ENCODE assay signal across 12 cellular contexts in genomic region chr9:94899464-94900221, GRCh38.
A peak's percentile ranks its signal among the peaks of the same experiment; 100 is the strongest.
DNase-seq lines count a peak whose midpoint lies in the region; ATAC-seq and TF ChIP-seq lines count a peak whose summit lies in the region.
"Had no signal": no experiment of that assay in that cellular context is flagged by ENCODE, and none has a peak within 500 bp of the region (broad histone marks: within the 10 kb centered on the region; RNA-seq: fewer than 3 reads in every experiment).

No MANE protein-coding gene starts in this region.

- H3K79me2 ChIP-seq in parathyroid adenoma, result no peaks in the 10 kb centered on the region

- peak overlapping the region; percentile 36 for H3K27ac Mint-ChIP-seq in activated CD4-positive, alpha-beta T cell treated with anti-CD3 and anti-CD28 coated beads, Interleukin-2, amount 10 ng/mL, durations not matched to agents 24 days and 14 days
- no peak overlapping the region for H3K27ac Mint-ChIP-seq in WTC11

- H3K9me3 ChIP-seq in esophagus muscularis mucosa, result no peaks in the 10 kb centered on the region
- H3K9me3 ChIP-seq in parathyroid adenoma (ENCODE audit: control insufficient read depth, low read length), result no peaks in the 10 kb centered on the region
- no peaks in the 10 kb centered on the region for H3K9me3 ChIP-seq in upper lobe of right lung

- POLR2A ChIA-PET in WTC11 (lab: Charles Lee), result interaction anchor here (0.7 kb wide), 1 partner anchor 1520 kb away, joined by 3 read pairs; no protein-coding TSS in a partner anchor

- H3K27me3 ChIP-seq in esophagus muscularis mucosa (no peaks in the 10 kb centered on the region), parathyroid adenoma (ENCODE audit: control insufficient read depth, insufficient read depth, low read length) (no peaks in the 10 kb centered on the region), upper lobe of right lung (no peaks in the 10 kb centered on the region)

- 95% methylated on average over 8 of the region's 8 CpGs for WGBS in esophagus muscularis mucosa

- H3K4me1 ChIP-seq in esophagus muscularis mucosa (peaks cover 20 to 46% (median 28%) of the 10 kb centered on the region in 4 donors), parathyroid adenoma (peaks cover 2% of the 10 kb centered on the region), upper lobe of right lung (peaks cover 22% of the 10 kb centered on the region)

- TF ChIP-seq POLR2A in esophagus muscularis mucosa (IDR thresholded peaks at IDR 0.05; ENCODE audit: low read depth), result no peak

- H3K27ac ChIP-seq in esophagus muscularis mucosa (replicated peaks in 1 of 4) (peak overlapping the region; percentile 77 to 88 (median 81)), parathyroid adenoma (peak overlapping the region; percentile 57), upper lobe of right lung (peak overlapping the region; percentile 61)

- H3K9me3 Mint-ChIP-seq in activated CD4-positive, alpha-beta T cell treated with anti-CD3 and anti-CD28 coated beads, Interleukin-2, amount 10 ng/mL, durations not matched to agents 24 days and 14 days, result no peaks in the 10 kb centered on the region
- H3K9me3 Mint-ChIP-seq in WTC11, result no peaks in the 10 kb centered on the region
- H3K9me3 Mint-ChIP-seq: activated CD4-positive, alpha-beta T cell treated with anti-CD3 and anti-CD28 coated beads, Interleukin-2, amount 10 ng/mL, durations not matched to agents 7 days and 5 days had no signal

- intact Hi-C loops in activated CD4-positive, alpha-beta T cell treated with anti-CD3 and anti-CD28 coated beads, Interleukin-2, amount 10 ng/mL, durations not matched to agents 24 days and 14 days (cut with micrococcal nuclease), result loop anchor here (1.0 to 5.0 kb wide), 2 partner anchors 37 to 96 kb away; no protein-coding TSS in a partner anchor
- intact Hi-C loops in esophagus muscularis mucosa (cut with DNase I), result no loop called here
- intact Hi-C loops in upper lobe of right lung (cut with DNase I), result no loop called here

- no peak overlapping the region for H3K4me3 Mint-ChIP-seq in activated CD4-positive, alpha-beta T cell treated with anti-CD3 and anti-CD28 coated beads, Interleukin-2, amount 10 ng/mL, durations not matched to agents 24 days and 14 days
- H3K4me3 Mint-ChIP-seq in WTC11, result no peak overlapping the region
- H3K4me3 Mint-ChIP-seq: activated CD4-positive, alpha-beta T cell treated with anti-CD3 and anti-CD28 coated beads, Interleukin-2, amount 10 ng/mL, durations not matched to agents 7 days and 5 days had no signal

- H2AFZ ChIP-seq in parathyroid adenoma, result no peak overlapping the region

- H3K36me3 ChIP-seq in esophagus muscularis mucosa (no peaks in the 10 kb centered on the region), parathyroid adenoma (ENCODE audit: control insufficient read depth, insufficient read depth, low read length) (no peaks in the 10 kb centered on the region), upper lobe of right lung (no peaks in the 10 kb centered on the region)

- CTCF ChIA-PET in WTC11 (lab: Charles Lee), result interaction anchor here (0.6 kb wide), 2 partner anchors 123 to 208 kb away, joined by 3 to 4 read pairs; no protein-coding TSS in a partner anchor

- no peak overlapping the region for H3K4me2 ChIP-seq in parathyroid adenoma (ENCODE audit: low read length)

- H3K36me3 Mint-ChIP-seq in activated CD4-positive, alpha-beta T cell treated with anti-CD3 and anti-CD28 coated beads, Interleukin-2, amount 10 ng/mL, durations not matched to agents 24 days and 14 days (ENCODE audit: low read depth), result peaks cover 2% of the 10 kb centered on the region
- H3K36me3 Mint-ChIP-seq in WTC11, result no peaks in the 10 kb centered on the region

- TF ChIP-seq CTCF in esophagus muscularis mucosa (IDR thresholded peaks at IDR 0.05) (no peak), parathyroid adenoma (IDR thresholded peaks at IDR 0.05) (no peak), upper lobe of right lung (IDR thresholded peaks at IDR 0.05) (no peak), WTC11 (IDR thresholded peaks at IDR 0.05) (no peak)

- H3K4me3 ChIP-seq in esophagus muscularis mucosa (no peak overlapping the region), parathyroid adenoma (ENCODE audit: low read depth, low read length) (no peak overlapping the region), upper lobe of right lung (no peak overlapping the region)

- no peaks in the 10 kb centered on the region for H3K27me3 Mint-ChIP-seq in activated CD4-positive, alpha-beta T cell treated with anti-CD3 and anti-CD28 coated beads, Interleukin-2, amount 10 ng/mL, durations not matched to agents 24 days and 14 days
- no peaks in the 10 kb centered on the region for H3K27me3 Mint-ChIP-seq in WTC11 (ENCODE audit: low read depth)

- DNase-seq in activated CD4-positive, alpha-beta T cell treated with anti-CD3 and anti-CD28 coated beads, Interleukin-2, amount 10 ng/mL, durations not matched to agents 24 days and 14 days, result no peak
- DNase-seq in activated CD4-positive, alpha-beta T cell treated with anti-CD3 and anti-CD28 coated beads, Interleukin-2, amount 50 U/mL, for 48 hours, result no peak
- DNase-seq in esophagus muscularis mucosa (ENCODE audit: extremely low spot score) (no peak), upper lobe of right lung (no peak), WTC11 (ENCODE audit: low spot score) (no peak)
- DNase-seq in stimulated activated naive CD8-positive, alpha-beta T cell treated with anti-CD3 and anti-CD28 coated beads, Interleukin-15, Interleukin-2, amounts not matched to agents 100 U/mL and 50 U/mL, for 24 hours, result no peak
- DNase-seq: activated CD4-positive, alpha-beta T cell treated with anti-CD3 and anti-CD28 coated beads, Interleukin-2, amount 10 ng/mL, durations not matched to agents 7 days and 5 days; activated effector memory CD4-positive, alpha-beta T cell treated with anti-CD3 and anti-CD28 coated beads, Interleukin-2, amount 50 U/mL, for 16 hours; central memory CD4-positive, alpha-beta T cell; stimulated activated CD4-positive, alpha-beta T cell treated with anti-CD3 and anti-CD28 coated beads, Interleukin-4, amount 100 ng/mL, for 24 hours had no signal

- H3K9ac ChIP-seq in parathyroid adenoma, result no peak overlapping the region

- H3K4me1 Mint-ChIP-seq in activated CD4-positive, alpha-beta T cell treated with anti-CD3 and anti-CD28 coated beads, Interleukin-2, amount 10 ng/mL, durations not matched to agents 24 days and 14 days, result peaks cover 27% of the 10 kb centered on the region
- H3K4me1 Mint-ChIP-seq in WTC11, result peaks cover 27% of the 10 kb centered on the region

- TF ChIP-seq EP300 in esophagus muscularis mucosa (IDR thresholded peaks at IDR 0.05), result no peak

- ATAC-seq in upper lobe of right lung, result no peak
- ATAC-seq in WTC11, result no peak
- no peak for ATAC-seq in GM21360 (IDR thresholded peaks at IDR 0.05; ENCODE audit: unreplicated experiment)
- ATAC-seq in stimulated activated naive CD8-positive, alpha-beta T cell treated with anti-CD3 and anti-CD28 coated beads, Interleukin-15, Interleukin-2, amounts not matched to agents 100 U/mL and 50 U/mL, for 24 hours, result no peak

TF ChIP-seq in WTC11, 78 proteins besides CTCF, POLR2A, EP300 and RAD21:
- TF ChIP-seq JUN (CRISPR knock-in tag; IDR thresholded peaks at IDR 0.05) (no peak), JAZF1 (CRISPR knock-in tag; IDR thresholded peaks at IDR 0.05) (no peak), NFE2L1 (CRISPR knock-in tag; IDR thresholded peaks at IDR 0.05) (no peak), MXD4 (CRISPR knock-in tag; IDR thresholded peaks at IDR 0.05; ENCODE audit: borderline replicate concordance) (no peak), MYBL2 (CRISPR knock-in tag; IDR thresholded peaks at IDR 0.05) (no peak), OVOL2 (CRISPR knock-in tag; IDR thresholded peaks at IDR 0.05; ENCODE audit: borderline replicate concordance) (no peak), ATF1 (CRISPR knock-in tag; IDR thresholded peaks at IDR 0.05) (no peak), FOXK1 (CRISPR knock-in tag; IDR thresholded peaks at IDR 0.05) (no peak)
